Comparison of ENCODE assay signal across 28 cellular contexts in genomic region chr14:42950363-42950762, GRCh38.
"Had no signal": no experiment of that assay in that cellular context is flagged by ENCODE, and none has a peak within 500 bp of the region (broad histone marks: within the 10 kb centered on the region; RNA-seq: fewer than 3 reads in every experiment).

No MANE protein-coding gene starts in this region.

- H3K36me3 Mint-ChIP-seq: stimulated activated effector memory CD8-positive, alpha-beta T cell treated with anti-CD3 and anti-CD28 coated beads, Interleukin-12 subunit alpha, Interleukin-12 subunit beta, amount 100 ng/mL, for 72 hours; stimulated activated memory B cell treated with anti-CD40 and anti-IgM and Interleukin-4, amounts not matched to agents 10 μg/mL and 1 μg/mL and 100 μg/mL, for 72 hours; stimulated activated naive B cell treated with anti-CD40 and anti-IgM and Interleukin-4, amounts not matched to agents 10 μg/mL and 1 μg/mL and 100 μg/mL, for 72 hours; type B pancreatic cell had no signal

- ATAC-seq: stimulated activated effector memory CD8-positive, alpha-beta T cell treated with anti-CD3 and anti-CD28 coated beads, Interleukin-12 subunit alpha, Interleukin-12 subunit beta, amount 100 ng/mL, for 72 hours; stimulated activated memory B cell treated with anti-CD40 and anti-IgM and Interleukin-4, amounts not matched to agents 10 μg/mL and 1 μg/mL and 100 μg/mL, for 72 hours; stimulated activated naive B cell treated with anti-CD40 and anti-IgM and Interleukin-4, amounts not matched to agents 10 μg/mL and 1 μg/mL and 100 μg/mL, for 72 hours; stimulated activated naive CD8-positive, alpha-beta T cell treated with anti-CD3 and anti-CD28 coated beads, Interleukin-15, amount 100 ng/mL, for 72 hours; stimulated activated naive CD8-positive, alpha-beta T cell treated with anti-CD3 and anti-CD28 coated beads, Interleukin-15, Interleukin-2, amounts not matched to agents 100 U/mL and 50 U/mL, for 24 hours; upper lobe of right lung had no signal

- H3K4me1 Mint-ChIP-seq: stimulated activated effector memory CD8-positive, alpha-beta T cell treated with anti-CD3 and anti-CD28 coated beads, Interleukin-12 subunit alpha, Interleukin-12 subunit beta, amount 100 ng/mL, for 72 hours; stimulated activated memory B cell treated with anti-CD40 and anti-IgM and Interleukin-4, amounts not matched to agents 10 μg/mL and 1 μg/mL and 100 μg/mL, for 72 hours; stimulated activated naive B cell treated with anti-CD40 and anti-IgM and Interleukin-4, amounts not matched to agents 10 μg/mL and 1 μg/mL and 100 μg/mL, for 72 hours; stimulated activated naive CD8-positive, alpha-beta T cell treated with anti-CD3 and anti-CD28 coated beads, Interleukin-15, amount 100 ng/mL, for 72 hours had no signal

- H3K27ac ChIP-seq: stomach, suprapubic skin, testis, thoracic aorta, thyroid gland, tibial artery, tibial nerve, transverse colon, upper lobe of left lung, upper lobe of right lung, uterus, vagina had no signal

- H3K36me3 ChIP-seq: stomach, suprapubic skin, thoracic aorta, thyroid gland, tibial artery, tibial nerve, transverse colon, upper lobe of left lung, upper lobe of right lung, uterus, vagina had no signal

- H3K4me1 ChIP-seq: stomach, suprapubic skin, testis, thyroid gland, tibial artery, tibial nerve, transverse colon, upper lobe of left lung, upper lobe of right lung, uterus, vagina had no signal

- H3K9me3 ChIP-seq: testis, thoracic aorta, thyroid gland, tibial artery, transverse colon, upper lobe of left lung, upper lobe of right lung, uterus, vagina had no signal

- H3K4me3 Mint-ChIP-seq: stimulated activated effector memory CD8-positive, alpha-beta T cell treated with anti-CD3 and anti-CD28 coated beads, Interleukin-12 subunit alpha, Interleukin-12 subunit beta, amount 100 ng/mL, for 72 hours; stimulated activated memory B cell treated with anti-CD40 and anti-IgM and Interleukin-4, amounts not matched to agents 10 μg/mL and 1 μg/mL and 100 μg/mL, for 72 hours; stimulated activated naive B cell treated with anti-CD40 and anti-IgM and Interleukin-4, amounts not matched to agents 10 μg/mL and 1 μg/mL and 100 μg/mL, for 72 hours; stimulated activated naive CD8-positive, alpha-beta T cell treated with anti-CD3 and anti-CD28 coated beads, Interleukin-15, amount 100 ng/mL, for 72 hours; stimulated activated naive CD8-positive, alpha-beta T cell treated with anti-CD3 and anti-CD28 coated beads, Interleukin-15, Interleukin-2, amounts not matched to agents 100 ng/mL and 50 ng/mL, for 24 hours; type B pancreatic cell had no signal

- H3K27me3 Mint-ChIP-seq: stimulated activated memory B cell treated with anti-CD40 and anti-IgM and Interleukin-4, amounts not matched to agents 10 μg/mL and 1 μg/mL and 100 μg/mL, for 72 hours; stimulated activated naive B cell treated with anti-CD40 and anti-IgM and Interleukin-4, amounts not matched to agents 10 μg/mL and 1 μg/mL and 100 μg/mL, for 72 hours; stimulated activated naive CD8-positive, alpha-beta T cell treated with anti-CD3 and anti-CD28 coated beads, Interleukin-15, amount 100 ng/mL, for 72 hours; stimulated activated naive CD8-positive, alpha-beta T cell treated with anti-CD3 and anti-CD28 coated beads, Interleukin-15, Interleukin-2, amounts not matched to agents 100 ng/mL and 50 ng/mL, for 24 hours; type B pancreatic cell had no signal

- H3K27me3 ChIP-seq: stomach, suprapubic skin, testis, thyroid gland, tibial artery, tibial nerve, transverse colon, upper lobe of left lung, upper lobe of right lung, uterus, vagina had no signal

- H3K4me3 ChIP-seq: stomach, suprapubic skin, testis, thoracic aorta, thyroid gland, tibial artery, tibial nerve, transverse colon, upper lobe of left lung, upper lobe of right lung, uterus, vagina had no signal

- DNase-seq: stimulated activated CD4-positive, alpha-beta T cell treated with anti-CD3 and anti-CD28 coated beads, Interleukin-2, amount 100 ng/mL, for 48 hours; stimulated activated CD4-positive, alpha-beta T cell treated with anti-CD3 and anti-CD28 coated beads, Interleukin-4, amount 100 ng/mL, for 1 hour; stimulated activated CD4-positive, alpha-beta T cell treated with anti-CD3 and anti-CD28 coated beads, Interleukin-4, amount 100 ng/mL, for 24 hours; stimulated activated CD4-positive, alpha-beta T cell treated with anti-CD3 and anti-CD28 coated beads, Interleukin-4, amount 100 ng/mL, for 4 hours; stimulated activated CD8-positive, alpha-beta memory T cell treated with anti-CD3 and anti-CD28 coated beads, Interleukin-4, amount 100 ng/mL, for 48 hours; stimulated activated naive B cell treated with anti-CD40 and anti-IgM and Interleukin-4, amounts not matched to agents 10 μg/mL and 1 μg/mL and 100 μg/mL, for 72 hours; stimulated activated naive CD4-positive, alpha-beta T cell; stimulated activated naive CD4-positive, alpha-beta T cell treated with Interleukin-2 at 50 U/mL for 16 hours; stimulated activated naive CD8-positive, alpha-beta T cell treated with anti-CD3 and anti-CD28 coated beads, Interleukin-15, amount 100 ng/mL, for 72 hours; stimulated activated naive CD8-positive, alpha-beta T cell treated with anti-CD3 and anti-CD28 coated beads, Interleukin-15, Interleukin-2, amounts not matched to agents 100 U/mL and 50 U/mL, for 24 hours; stomach; substantia nigra; testis; thyroid gland; tibial artery; transverse colon; trophoblast cell; upper lobe of left lung; upper lobe of right lung; uterus had no signal

- H3K9me3 Mint-ChIP-seq: stimulated activated memory B cell treated with anti-CD40 and anti-IgM and Interleukin-4, amounts not matched to agents 10 μg/mL and 1 μg/mL and 100 μg/mL, for 72 hours had no signal

- H3K27ac Mint-ChIP-seq: stimulated activated effector memory CD8-positive, alpha-beta T cell treated with anti-CD3 and anti-CD28 coated beads, Interleukin-12 subunit alpha, Interleukin-12 subunit beta, amount 100 ng/mL, for 72 hours; stimulated activated memory B cell treated with anti-CD40 and anti-IgM and Interleukin-4, amounts not matched to agents 10 μg/mL and 1 μg/mL and 100 μg/mL, for 72 hours; stimulated activated naive B cell treated with anti-CD40 and anti-IgM and Interleukin-4, amounts not matched to agents 10 μg/mL and 1 μg/mL and 100 μg/mL, for 72 hours; stimulated activated naive CD8-positive, alpha-beta T cell treated with anti-CD3 and anti-CD28 coated beads, Interleukin-15, amount 100 ng/mL, for 72 hours; stimulated activated naive CD8-positive, alpha-beta T cell treated with anti-CD3 and anti-CD28 coated beads, Interleukin-15, Interleukin-2, amounts not matched to agents 100 ng/mL and 50 ng/mL, for 24 hours; type B pancreatic cell had no signal
